ENCODE assay signal across 18 cellular contexts in genomic region chr14:42469637-42470426, GRCh38.
A peak's percentile ranks its signal among the peaks of the same experiment; 100 is the strongest.
DNase-seq lines count a peak whose midpoint lies in the region; ATAC-seq and TF ChIP-seq lines count a peak whose summit lies in the region.
"Had no signal": no experiment of that assay in that cellular context is flagged by ENCODE, and none has a peak within 500 bp of the region (broad histone marks: within the 10 kb centered on the region; RNA-seq: fewer than 3 reads in every experiment).

No MANE protein-coding gene starts in this region.

- no peak for TF ChIP-seq CTCF in RWPE2 (IDR thresholded peaks at IDR 0.05; ENCODE audit: poor library complexity, severe bottlenecking)

- peak; percentile 63 for ATAC-seq in GM19395 (IDR thresholded peaks at IDR 0.05; ENCODE audit: unreplicated experiment)
- ATAC-seq in RWPE2 (ENCODE audit: low read depth) = peak; percentile 76
- no peak for ATAC-seq in GM21529 (IDR thresholded peaks at IDR 0.05; ENCODE audit: unreplicated experiment)
- ATAC-seq in GM21390 (IDR thresholded peaks at IDR 0.05; ENCODE audit: unreplicated experiment) = no peak
- ATAC-seq: activated CD8-positive, alpha-beta memory T cell treated with anti-CD3 and anti-CD28 coated beads, Interleukin-2, amount 10 ng/mL, durations not matched to agents 7 days and 5 days had no signal

- H3K27me3 ChIP-seq in Karpas-422 (ENCODE audit: low read length) (no peaks in the 10 kb centered on the region), RWPE2 (ENCODE audit: insufficient read depth, poor library complexity, severe bottlenecking) (peaks cover 16% of the 10 kb centered on the region)
- H3K27me3 ChIP-seq: dorsolateral prefrontal cortex, neural progenitor cell, right atrium auricular region had no signal

- peak overlapping the region; percentile 98 for H2AFZ ChIP-seq in Karpas-422 (ENCODE audit: low read length)
- H2AFZ ChIP-seq: neural progenitor cell had no signal

- H3K4me1 ChIP-seq in Karpas-422 (ENCODE audit: low read length) = peaks cover 8% of the 10 kb centered on the region
- H3K4me1 ChIP-seq in RWPE2 (ENCODE audit: insufficient read depth, poor library complexity, severe bottlenecking) = peaks cover 3% of the 10 kb centered on the region
- H3K4me1 ChIP-seq: neural progenitor cell, right atrium auricular region had no signal

- H3K36me3 ChIP-seq in Karpas-422 (ENCODE audit: insufficient read depth, low read length) (no peaks in the 10 kb centered on the region), RWPE2 (ENCODE audit: low read depth) (no peaks in the 10 kb centered on the region)
- H3K36me3 ChIP-seq: neural progenitor cell, right atrium auricular region, WERI-Rb-1 had no signal

- H4K20me1 ChIP-seq in Karpas-422 (ENCODE audit: insufficient read depth, low read depth, low read length) = no peaks in the 10 kb centered on the region

- H3K27ac ChIP-seq in Karpas-422 (ENCODE audit: low read length) = no peak overlapping the region
- no peak overlapping the region for H3K27ac ChIP-seq in RWPE2 (ENCODE audit: poor library complexity, severe bottlenecking)
- H3K27ac ChIP-seq: C4-2B, dorsolateral prefrontal cortex, neural progenitor cell, right atrium auricular region, WERI-Rb-1 had no signal

- peak overlapping the region; percentile 29; the same call in 1 of the 2 replicates for H3K4me3 ChIP-seq in Karpas-422 (ENCODE audit: low read length)
- H3K4me3 ChIP-seq in RWPE2 (ENCODE audit: severe bottlenecking) = no peak overlapping the region
- H3K4me3 ChIP-seq: dorsolateral prefrontal cortex, neural progenitor cell, right atrium auricular region had no signal

- no peak for DNase-seq in Karpas-422
- no peak for DNase-seq in RWPE2 (ENCODE audit: low spot score)
- DNase-seq in kidney glomerular epithelial cell (lab: John Stamatoyannopoulos, UW) = peak; percentile 31
- DNase-seq in NCI-H526 (lab: John Stamatoyannopoulos, UW) = no peak
- DNase-seq in activated effector memory CD4-positive, alpha-beta T cell treated with Interleukin-2 at 50 U/mL for 16 hours = no peak
- DNase-seq: activated CD8-positive, alpha-beta memory T cell treated with anti-CD3 and anti-CD28 coated beads, Interleukin-2, amount 10 ng/mL, durations not matched to agents 7 days and 5 days; activated gamma-delta T cell; dorsolateral prefrontal cortex; foreskin melanocyte; mesendoderm; NCI-H1048; WERI-Rb-1 had no signal

- H3K9ac ChIP-seq in Karpas-422 (ENCODE audit: low read length) = 0 out of 2 replicates have a peak overlapping the region, but pooled peaks have one; percentile 9
- H3K9ac ChIP-seq: neural progenitor cell had no signal

- H3K4me2 ChIP-seq in Karpas-422 (ENCODE audit: low read depth, low read length, poor library complexity, severe bottlenecking) = peak overlapping the region; percentile 45
- H3K4me2 ChIP-seq: neural progenitor cell had no signal

- no peaks in the 10 kb centered on the region for H3K9me3 ChIP-seq in Karpas-422 (ENCODE audit: low read length)
- H3K9me3 ChIP-seq in RWPE2 (ENCODE audit: severe bottlenecking) = peaks cover 2% of the 10 kb centered on the region
- H3K9me3 ChIP-seq: right atrium auricular region had no signal

- H3K79me2 ChIP-seq in Karpas-422 (ENCODE audit: low read length) = no peaks in the 10 kb centered on the region

- no peaks in the 10 kb centered on the region for H3K9me2 ChIP-seq in Karpas-422 (replicated peaks; ENCODE audit: insufficient read depth, low read length)

Comparison
In these comparisons a context has a peak if more than half of its experiments do, and no peak if none do; other contexts are left out.
1. ATAC-seq: peak in GM19395 (single experiment) and RWPE2 (single experiment); none in GM21529 (single experiment) and GM21390 (single experiment).